In the genomic region with DNA sequence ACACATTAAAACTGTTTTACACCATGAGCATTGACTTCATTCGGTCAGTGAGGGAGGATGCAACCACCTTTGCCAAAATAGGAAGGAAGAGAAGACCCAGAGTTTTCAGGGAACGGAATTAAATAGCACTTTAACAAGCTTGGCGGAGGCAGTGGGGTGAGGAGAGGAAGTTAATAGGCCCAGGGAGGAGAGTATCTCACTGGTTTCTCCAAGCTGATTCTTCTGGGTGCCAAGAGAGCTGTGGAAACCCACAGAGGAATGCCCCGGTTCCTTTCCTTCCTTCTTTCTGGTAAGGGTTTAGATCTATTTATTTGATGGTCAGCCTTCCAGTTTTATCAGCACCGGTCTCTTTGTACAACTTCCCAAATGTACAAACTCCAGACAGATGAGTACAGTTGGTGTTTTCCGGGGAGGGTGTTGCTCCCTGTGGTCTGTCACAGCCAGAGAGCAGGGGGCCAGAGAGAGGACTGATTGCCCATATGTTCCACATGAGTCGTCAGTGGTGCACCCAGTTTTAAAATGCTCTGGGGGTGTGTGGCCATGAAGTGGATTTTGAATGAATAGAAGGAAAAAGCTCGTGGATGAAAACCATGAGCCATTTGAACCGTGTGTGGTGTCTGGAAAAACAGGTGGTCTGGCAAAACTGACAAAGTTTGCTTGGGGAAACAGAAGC, we compare ENCODE assay signal across 1 cellular context.
TF ChIP-seq lines count a peak whose summit lies in the region.

No MANE protein-coding gene starts in this region.

TF ChIP-seq in H1, 55 proteins besides CTCF, POLR2A, EP300 and RAD21:
- TF ChIP-seq TAF1 (IDR thresholded peaks at IDR 0.05; ENCODE audit: low read depth, low read length): no peak
- TF ChIP-seq JUND (IDR thresholded peaks at IDR 0.05; ENCODE audit: low read length): no peak
- no peak for TF ChIP-seq TBP (IDR thresholded peaks at IDR 0.05; ENCODE audit: low read depth, low read length)
- TF ChIP-seq RNF2 (IDR thresholded peaks at IDR 0.05; ENCODE audit: borderline replicate concordance, low read depth, low read length, missing control alignments, poor library complexity, severe bottlenecking): no peak
- TF ChIP-seq GTF2F1 (IDR thresholded peaks at IDR 0.05; ENCODE audit: borderline replicate concordance, low read depth, low read length): no peak
- TF ChIP-seq TCF12 (IDR thresholded peaks at IDR 0.05; ENCODE audit: low read depth, low read length): no peak
- TF ChIP-seq ASH2L (IDR thresholded peaks at IDR 0.05; ENCODE audit: low read length): no peak
- no peak for TF ChIP-seq PHF8 (conservative IDR thresholded peaks at IDR 0.05; ENCODE audit: low read depth, low read length)
- TF ChIP-seq RBBP5 (IDR thresholded peaks at IDR 0.05; ENCODE audit: borderline replicate concordance, low read depth, low read length): no peak
- no peak for TF ChIP-seq MAX (IDR thresholded peaks at IDR 0.05)
- no peak for TF ChIP-seq ATF3 (IDR thresholded peaks at IDR 0.05; ENCODE audit: insufficient read depth, low read depth, low read length)
- no peak for TF ChIP-seq CBX5 (IDR thresholded peaks at IDR 0.05; ENCODE audit: low read depth, low read length)
- no peak for TF ChIP-seq YY1 (IDR thresholded peaks at IDR 0.05; ENCODE audit: low read depth, low read length)
- no peak for TF ChIP-seq SP1 (IDR thresholded peaks at IDR 0.05; ENCODE audit: low read depth, low read length)
- TF ChIP-seq CHD7 (IDR thresholded peaks at IDR 0.05; ENCODE audit: insufficient replicate concordance, low read length): no peak
- TF ChIP-seq SRF (IDR thresholded peaks at IDR 0.05; ENCODE audit: low read depth, low read length): no peak
- no peak for TF ChIP-seq RXRA (IDR thresholded peaks at IDR 0.05; ENCODE audit: insufficient read depth, low read depth, low read length)
- TF ChIP-seq NRF1 (IDR thresholded peaks at IDR 0.05; ENCODE audit: low read depth, low read length): no peak
